8 cellular contexts compared by ENCODE assay signal in the genomic region with DNA sequence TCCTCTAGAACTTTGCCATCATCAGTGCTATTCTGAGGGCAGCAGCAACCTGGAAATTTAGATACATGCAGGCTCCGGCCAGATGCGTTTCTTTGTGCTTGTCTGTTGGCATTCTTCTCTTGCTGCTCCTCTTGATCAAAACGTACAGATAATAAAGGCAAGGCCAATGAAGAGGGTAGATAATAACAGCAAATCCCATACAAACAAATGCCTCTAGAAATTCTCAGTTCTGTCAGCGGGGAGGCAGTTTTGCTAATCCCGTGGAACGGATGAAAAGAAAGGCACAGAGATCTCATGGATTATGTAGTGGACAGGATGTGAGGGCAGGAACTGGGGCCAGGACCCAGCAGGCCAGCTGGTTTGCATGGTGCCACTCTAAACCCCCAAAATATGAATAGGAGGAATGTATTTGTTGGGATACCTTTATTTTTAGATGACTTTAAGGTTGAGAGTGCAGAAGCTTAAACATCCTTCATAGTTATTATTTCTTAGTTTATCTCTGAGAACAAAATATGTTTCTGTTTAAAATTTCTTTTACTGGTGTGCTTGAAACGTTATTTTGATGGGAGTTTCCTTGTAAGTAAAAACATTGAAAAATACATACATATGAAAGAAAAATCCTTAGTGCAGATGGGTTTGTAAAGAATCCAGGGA. TPM values are rescaled to one million over a fixed set of nuclear protein-coding genes. Genes with fewer than 3 reads are reported as not detected.
DNase-seq lines count a peak whose midpoint lies in the region; ATAC-seq and TF ChIP-seq lines count a peak whose summit lies in the region.

No MANE protein-coding gene starts in this region.

- TF ChIP-seq CTCF in C4-2B (conservative IDR thresholded peaks at IDR 0.05) = no peak
- TF ChIP-seq CTCF in body of pancreas (IDR thresholded peaks at IDR 0.05) = no peak
- TF ChIP-seq CTCF in right lobe of liver (IDR thresholded peaks at IDR 0.05) = no peak
- no peak for TF ChIP-seq CTCF in type B pancreatic cell (conservative IDR thresholded peaks at IDR 0.05)

- H3K4me1 Mint-ChIP-seq in type B pancreatic cell (ENCODE audit: unreplicated experiment) = peaks cover 19% of the 10 kb centered on the region

- peak overlapping the region; percentile 65; the same call in 1 of the 2 replicates for H2AFZ ChIP-seq in Karpas-422 (ENCODE audit: low read length)

- peak overlapping the region; percentile 68 for H3K9ac ChIP-seq in Karpas-422 (ENCODE audit: low read length)

- H3K36me3 ChIP-seq in Karpas-422 (ENCODE audit: insufficient read depth, low read length) (no peaks in the 10 kb centered on the region), body of pancreas (replicated peaks in 1 of 2; ENCODE audit: insufficient read depth in 1 of 2, low read depth in 2 of 2) (no peaks in the 10 kb centered on the region), right lobe of liver (no peaks in the 10 kb centered on the region)

- no peaks in the 10 kb centered on the region for H3K9me2 ChIP-seq in Karpas-422 (replicated peaks; ENCODE audit: insufficient read depth, low read length)

- DNase-seq in Karpas-422 = no peak
- DNase-seq in body of pancreas = no peak
- DNase-seq in right lobe of liver = no peak
- no peak for DNase-seq in type B pancreatic cell (ENCODE audit: extremely low spot score, unreplicated experiment)

- H3K27me3 ChIP-seq in Karpas-422 (ENCODE audit: low read length) (no peaks in the 10 kb centered on the region), body of pancreas (no peaks in the 10 kb centered on the region), right lobe of liver (no peaks in the 10 kb centered on the region)

- H3K4me3 Mint-ChIP-seq in type B pancreatic cell = peak overlapping the region; percentile 88

- 14 to 23% methylated on average over 7 of the region's 7 CpGs for WGBS in body of pancreas, 2 donors
- 7% methylated on average over 7 of the region's 7 CpGs for WGBS in right lobe of liver (ENCODE audit: insufficient coverage, low coverage, low lambda C conversion rate, missing lambda C conversion rate)

- H3K36me3 Mint-ChIP-seq in type B pancreatic cell = no peaks in the 10 kb centered on the region

- H3K27ac ChIP-seq in C4-2B (peak overlapping the region; percentile 81; the same call in 1 of the 2 replicates), Karpas-422 (ENCODE audit: low read length) (no peak overlapping the region), body of pancreas (peak overlapping the region in 3 of 4 donors; percentile 88 to 89 (median 88)), right lobe of liver (peak overlapping the region; percentile 75 to 87 (median 82))

- H3K79me2 ChIP-seq in Karpas-422 (ENCODE audit: low read length) = peaks cover 25% of the 10 kb centered on the region

- H3K4me3 ChIP-seq in Karpas-422 (ENCODE audit: low read length) (peak overlapping the region; percentile 82), body of pancreas (peak overlapping the region; percentile 20 to 35), right lobe of liver (peak overlapping the region; percentile 76 to 86 (median 85))

- H3K27me3 Mint-ChIP-seq in type B pancreatic cell = no peaks in the 10 kb centered on the region

- intact Hi-C loops in body of pancreas (cut with DNase I) (no loop called here), right lobe of liver (cut with DNase I) (no loop called here)

- peaks cover 16% of the 10 kb centered on the region for H4K20me1 ChIP-seq in Karpas-422 (ENCODE audit: insufficient read depth, low read depth, low read length)

- H3K27ac Mint-ChIP-seq in type B pancreatic cell = peak overlapping the region; percentile 84

- no peaks in the 10 kb centered on the region for H3K9me3 Mint-ChIP-seq in type B pancreatic cell

- H3K4me2 ChIP-seq in Karpas-422 (ENCODE audit: low read depth, low read length, poor library complexity, severe bottlenecking) = peak overlapping the region; percentile 93

- ATAC-seq in body of pancreas = no peak
- ATAC-seq in right lobe of liver = no peak
- ATAC-seq in GM21447 (IDR thresholded peaks at IDR 0.05; ENCODE audit: unreplicated experiment) = no peak
- no peak for ATAC-seq in HG02973 (IDR thresholded peaks at IDR 0.05; ENCODE audit: unreplicated experiment)
- ATAC-seq in GM19328 (IDR thresholded peaks at IDR 0.05; ENCODE audit: unreplicated experiment) = no peak

- TF ChIP-seq POLR2A in body of pancreas (IDR thresholded peaks at IDR 0.05) (no peak), right lobe of liver (IDR thresholded peaks at IDR 0.05) (peak; percentile 32)

- no peaks in the 10 kb centered on the region for H3K9me3 ChIP-seq in Karpas-422 (ENCODE audit: low read length)
- H3K9me3 ChIP-seq in body of pancreas = no peaks in the 10 kb centered on the region
- no peaks in the 10 kb centered on the region for H3K9me3 ChIP-seq in right lobe of liver

- H3K4me1 ChIP-seq in Karpas-422 (ENCODE audit: low read length) (peaks cover 19% of the 10 kb centered on the region), body of pancreas (peaks cover 20% of the 10 kb centered on the region), right lobe of liver (peaks cover 0 to 34% (median 13%) of the 10 kb centered on the region in 4 donors)

RNA-seq across cellular contexts. Expression of gene ITSN1, which starts 1.5 kb away (rescaled TPM):
- total RNA-seq in Karpas-422 (2014; rRNA removed; shearing (Covaris generic); ENCODE audit: low replicate concordance) = 2.3 TPM in 2 replicates
- total RNA-seq in body of pancreas (10 to 100 TPM; 15.0 to 47.5 TPM), right lobe of liver (10 to 100 TPM; 27.8 to 63.1 (median 33.8) TPM), type B pancreatic cell (ENCODE audit: low replicate concordance) (44.7 and 89.1 TPM in 2 replicates)

RNA-seq across cellular contexts. Expression of gene CRYZL1, which starts 2.2 kb away (rescaled TPM):
- 38.9 and 43.6 TPM in 2 replicates for total RNA-seq in Karpas-422 (2014; rRNA removed; shearing (Covaris generic); ENCODE audit: low replicate concordance)
- total RNA-seq in body of pancreas (10 to 100 TPM; 22.3 to 31.6 TPM), right lobe of liver (10 to 100 TPM in 4 of 6 experiments, 1 to 10 TPM in 2; 9.7 to 16.3 (median 13.2) TPM), type B pancreatic cell (ENCODE audit: low replicate concordance) (36.8 and 50.4 TPM in 2 replicates)

RNA-seq across cellular contexts. Expression of gene DONSON, which starts 55.3 kb away (rescaled TPM):
- total RNA-seq in Karpas-422 (2014; rRNA removed; shearing (Covaris generic); ENCODE audit: low replicate concordance) = 14.6 and 16.1 TPM in 2 replicates
- 1 to 10 TPM; 5.6 to 6.5 TPM for total RNA-seq in body of pancreas
- 10 to 100 TPM in 2 of 6 experiments, 1 to 10 TPM in 4; 6.0 to 13.7 (median 8.4) TPM for total RNA-seq in right lobe of liver
- total RNA-seq in type B pancreatic cell (ENCODE audit: low replicate concordance) = 17.3 and 27.4 TPM in 2 replicates

Comparison
In these comparisons a context has a peak if more than half of its experiments do, and no peak if none do; other contexts are left out.
1. H3K4me3 ChIP-seq: peak in every context shown above with its lines; median percentile 85 in right lobe of liver; 82 in Karpas-422; 28 in body of pancreas.